In the genomic region with DNA sequence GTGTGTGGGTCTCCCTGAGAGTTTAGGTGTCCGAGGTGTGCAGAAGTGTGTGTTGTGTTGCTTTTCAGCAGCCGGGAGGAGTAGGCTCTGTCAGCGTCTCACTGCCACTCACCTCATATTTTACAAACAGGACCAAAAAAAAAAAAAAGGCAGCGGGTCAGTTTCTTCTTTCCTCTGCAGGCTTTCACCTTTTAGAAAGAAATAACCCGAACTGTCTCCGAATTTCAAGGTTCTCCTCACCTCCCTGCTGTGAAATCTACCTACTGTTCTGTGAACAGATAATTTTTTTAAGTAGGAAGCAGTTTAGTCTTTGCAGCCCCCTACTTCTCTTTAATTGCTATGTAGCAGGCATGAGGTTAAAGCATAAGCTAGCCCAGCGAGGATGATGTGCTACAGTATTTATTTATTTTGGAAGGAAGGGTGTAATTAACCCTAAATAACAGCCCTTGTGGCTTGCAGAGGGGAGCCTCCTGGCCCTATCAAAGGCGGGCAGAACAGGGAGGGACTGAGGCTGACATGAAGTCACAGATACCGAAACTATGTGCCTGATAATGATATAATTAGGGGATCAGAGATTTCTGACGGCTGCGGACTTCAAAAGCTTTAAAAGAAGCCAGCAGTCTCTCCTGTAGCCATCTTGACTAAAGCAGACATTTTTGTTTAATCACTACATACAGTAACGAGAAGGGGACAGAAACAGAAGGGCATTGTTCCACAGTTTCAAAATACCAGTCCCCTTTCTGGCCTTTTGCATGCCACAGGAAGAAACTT, we compare ENCODE assay signal across 8 cellular contexts. TPM values are rescaled to one million over a fixed set of nuclear protein-coding genes. Genes with fewer than 3 reads are reported as not detected.
DNase-seq lines count a peak whose midpoint lies in the region; ATAC-seq, FAIRE-seq and TF ChIP-seq lines count a peak whose summit lies in the region.

No MANE protein-coding gene starts in this region.

- peak overlapping the region; percentile 100 for H3K9ac ChIP-seq in mesendoderm (ENCODE audit: low read length)

- H4K8ac ChIP-seq in mesendoderm (ENCODE audit: low read depth, low read length) = no peak overlapping the region

- peak overlapping the region; percentile 99 for H3K56ac ChIP-seq in mesendoderm (ENCODE audit: low read length)

- peak overlapping the region; percentile 81 for H3K4me3 Mint-ChIP-seq in chondrocyte (ENCODE audit: unreplicated experiment)

- H2BK120ac ChIP-seq in mesendoderm (ENCODE audit: low read depth, low read length) = no peak overlapping the region

- H3K36me3 Mint-ChIP-seq in chondrocyte (ENCODE audit: low read depth) = peaks cover 9% of the 10 kb centered on the region

- peak overlapping the region; percentile 93 for H2BK5ac ChIP-seq in mesendoderm (ENCODE audit: low read length)

- peaks cover 8% of the 10 kb centered on the region for H3K27me3 Mint-ChIP-seq in chondrocyte (ENCODE audit: low read depth)

- H2AK5ac ChIP-seq in mesendoderm (ENCODE audit: low read length) = no peak overlapping the region

- peaks cover 10% of the 10 kb centered on the region for H3K4me1 ChIP-seq in mesendoderm (ENCODE audit: control insufficient read depth, low read depth, low read length)

- H3K4me3 ChIP-seq in mesendoderm (ENCODE audit: low read length) = peak overlapping the region; percentile 98

- H3K18ac ChIP-seq in mesendoderm (ENCODE audit: low read length) = peak overlapping the region; percentile 94

- DNase-seq in NCI-H748 treated with DMSO at 0.1 percent for 48 hours (lab: John Stamatoyannopoulos, UW) (peak; percentile 80), chondrocyte (ENCODE audit: low spot score) (no peak), mesendoderm (peak; percentile 74), H54 (ENCODE audit: insufficient read length, low spot score) (no peak)
- DNase-seq in stimulated activated CD4-positive, alpha-beta T cell treated with anti-CD3 and anti-CD28 coated beads, Interleukin-1b, Interleukin-23, amount 100 ng/mL, for 48 hours = no peak

- no peak for TF ChIP-seq POLR2A in H54 (IDR thresholded peaks at IDR 0.05; ENCODE audit: low read depth, low read length)

- no peak overlapping the region for H4K5ac ChIP-seq in mesendoderm (ENCODE audit: low read length)

- ATAC-seq in GM18907 (IDR thresholded peaks at IDR 0.05; ENCODE audit: unreplicated experiment) (no peak), HG02938 (IDR thresholded peaks at IDR 0.05; ENCODE audit: unreplicated experiment) (no peak)

- H3K9me3 Mint-ChIP-seq in chondrocyte (ENCODE audit: low read depth) = no peaks in the 10 kb centered on the region

- WGBS in mesendoderm (ENCODE audit: extremely low coverage, insufficient coverage, low lambda C conversion rate) = no CpG with 5 or more reads among the region's 12 CpGs

- H3K27ac ChIP-seq in mesendoderm (ENCODE audit: low read depth, low read length) = peak overlapping the region; percentile 98

- no peaks in the 10 kb centered on the region for H3K27me3 ChIP-seq in mesendoderm (ENCODE audit: insufficient read depth, low read length, poor library complexity)

- TF ChIP-seq CTCF in chondrocyte (IDR thresholded peaks at IDR 0.05) = no peak

- peaks cover 47% of the 10 kb centered on the region for H3K4me1 Mint-ChIP-seq in chondrocyte (ENCODE audit: low read depth)

- no peaks in the 10 kb centered on the region for H3K79me1 ChIP-seq in mesendoderm (ENCODE audit: low read length)

- peak overlapping the region; percentile 7 for H3K23ac ChIP-seq in mesendoderm (ENCODE audit: low read length)

- H3K27ac Mint-ChIP-seq in chondrocyte (ENCODE audit: unreplicated experiment) = peak overlapping the region; percentile 27

- H3K79me2 ChIP-seq in mesendoderm (ENCODE audit: control insufficient read depth, insufficient read depth, low read length) = peaks cover 61% of the 10 kb centered on the region

- peak; percentile 40 for FAIRE-seq in G401.6 (lab: Jason Lieb, UNC)
- no peak for FAIRE-seq in H54 (lab: Jason Lieb, UNC)

- H3K4ac ChIP-seq in mesendoderm (ENCODE audit: low read depth, low read length) = no peak overlapping the region

- H2BK15ac ChIP-seq in mesendoderm (replicated peaks; ENCODE audit: low read depth) = peak overlapping the region; percentile 11

- H3K36me3 ChIP-seq in mesendoderm (ENCODE audit: control insufficient read depth, insufficient read depth, low read length) = peaks cover 14% of the 10 kb centered on the region

- H3K4me2 ChIP-seq in mesendoderm (ENCODE audit: low read length) = peak overlapping the region; percentile 55

RNA-seq across cellular contexts. Expression of a gene that starts 1.6 kb away (rescaled TPM):
- total RNA-seq in chondrocyte = 10.9 to 17.0 TPM (median 11.6 TPM) in 3 replicates
- polyA plus RNA-seq in mesendoderm (2013, experiment 1 of 2) = 43.7 TPM
- polyA plus RNA-seq in mesendoderm (2013, experiment 2 of 2) = 40.0 TPM

Comparison
In these comparisons a context has a peak if more than half of its experiments do, and no peak if none do; other contexts are left out.
1. DNase-seq: peak in NCI-H748 treated with DMSO at 0.1 percent for 48 hours (single experiment) and mesendoderm (single experiment); none in chondrocyte (single experiment), H54 (single experiment) and stimulated activated CD4-positive, alpha-beta T cell treated with anti-CD3 and anti-CD28 coated beads, Interleukin-1b, Interleukin-23, amount 100 ng/mL, for 48 hours (single experiment).